17 cellular contexts compared by ENCODE assay signal in genomic region chr6:74073896-74074295, GRCh38.
DNase-seq lines count a peak whose midpoint lies in the region; ATAC-seq, FAIRE-seq and TF ChIP-seq lines count a peak whose summit lies in the region.
"Had no signal": no experiment of that assay in that cellular context is flagged by ENCODE, and none has a peak within 500 bp of the region (broad histone marks: within the 10 kb centered on the region; RNA-seq: fewer than 3 reads in every experiment).

No MANE protein-coding gene starts in this region.

- no peaks in the 10 kb centered on the region for H3K4me1 ChIP-seq in H1 (replicated peaks in 1 of 4; ENCODE audit: control insufficient read depth in 3 of 4, insufficient read depth in 4 of 4, low read length in 3 of 4)

- no peak overlapping the region for H4K8ac ChIP-seq in H1 (ENCODE audit: extremely low read depth, insufficient read depth, low read length)

- no peak overlapping the region for H3K14ac ChIP-seq in H1 (ENCODE audit: insufficient read length)

- H2BK120ac ChIP-seq in H1 (replicated peaks; ENCODE audit: low read depth, low read length), result no peak overlapping the region

- H2BK20ac ChIP-seq in H1 (ENCODE audit: low read length), result no peak overlapping the region

- H3K4me3 ChIP-seq in AG09309 (ENCODE audit: control insufficient read depth, low read depth, low read length) (no peak overlapping the region), H1 (ENCODE audit: extremely low read depth in 1 of 4, insufficient read depth in 2 of 4, low read depth in 3 of 4, low read length in 4 of 4) (no peak overlapping the region), MG63 (no peak overlapping the region)
- H3K4me3 ChIP-seq: esophagus muscularis mucosa had no signal

- H3K4me2 ChIP-seq in H1 (ENCODE audit: insufficient read depth in 1 of 2, low read depth in 2 of 2, low read length in 2 of 2), result no peak overlapping the region

- no peak overlapping the region for H2BK5ac ChIP-seq in H1 (ENCODE audit: low read depth, low read length)

- no peak overlapping the region for H3K4me3 Mint-ChIP-seq in nephron
- H3K4me3 Mint-ChIP-seq: activated naive CD8-positive, alpha-beta T cell treated with anti-CD3 and anti-CD28 coated beads, Interleukin-2, amount 50 U/mL, for 24 hours; CD8-positive, alpha-beta T cell; nephron progenitor cell had no signal

- H3K27me3 Mint-ChIP-seq in nephron (ENCODE audit: low read depth), result no peaks in the 10 kb centered on the region

- H2AK5ac ChIP-seq in H1 (ENCODE audit: low read depth, low read length), result no peak overlapping the region

- 0 out of 2 replicates have a peak overlapping the region, but pooled peaks have one; percentile 46 for H2AFZ ChIP-seq in H1 (ENCODE audit: low read length)

- POLR2A ChIA-PET in H1 (lab: Charles Lee; ENCODE audit: partially characterized antibody), result no interaction called here

- peak overlapping the region in 2 of 3 experiments; percentile 46 to 71 for H3K27ac Mint-ChIP-seq in nephron
- H3K27ac Mint-ChIP-seq: activated naive CD8-positive, alpha-beta T cell treated with anti-CD3 and anti-CD28 coated beads, Interleukin-2, amount 50 U/mL, for 24 hours; CD8-positive, alpha-beta T cell; nephron progenitor cell had no signal

- CTCF ChIA-PET in H1 (lab: Charles Lee; ENCODE audit: partially characterized antibody), result interaction anchor here (1.4 kb wide), 1 partner anchor 17 kb away, joined by 4 read pairs; no protein-coding TSS in a partner anchor

- H3K9me3 Mint-ChIP-seq in nephron, result peaks cover 5% of the 10 kb centered on the region
- H3K9me3 Mint-ChIP-seq: activated naive CD8-positive, alpha-beta T cell treated with anti-CD3 and anti-CD28 coated beads, Interleukin-2, amount 50 U/mL, for 24 hours; CD8-positive, alpha-beta T cell; nephron progenitor cell had no signal

- H3K23me2 ChIP-seq in H1 (ENCODE audit: low read depth, low read length), result no peaks in the 10 kb centered on the region

- TF ChIP-seq EP300 in H1 (IDR thresholded peaks at IDR 0.05; ENCODE audit: borderline replicate concordance in 1 of 2, low read depth in 2 of 2, low read length in 2 of 2), result no peak

- H3K79me1 ChIP-seq in H1 (ENCODE audit: low read depth, low read length), result no peaks in the 10 kb centered on the region

- TF ChIP-seq CTCF in AG09309 (IDR thresholded peaks at IDR 0.05; ENCODE audit: control insufficient read depth, insufficient read depth, low read depth, low read length, missing control alignments), result peak; percentile 7
- no peak for TF ChIP-seq CTCF in H1 (IDR thresholded peaks at IDR 0.05; ENCODE audit: control extremely low read depth in 1 of 3, insufficient read depth in 1 of 3, low read depth in 1 of 3, low read length in 3 of 3)
- TF ChIP-seq CTCF in nephron (IDR thresholded peaks at IDR 0.05; ENCODE audit: unreplicated experiment in 3 of 3), result no peak

- no peaks in the 10 kb centered on the region for H4K20me1 ChIP-seq in H1 (replicated peaks in 1 of 2; ENCODE audit: control insufficient read depth in 1 of 2, insufficient read depth in 2 of 2, low read length in 2 of 2)

- H3K36me3 ChIP-seq in H1 (ENCODE audit: control insufficient read depth in 2 of 4, insufficient read depth in 4 of 4, low read length in 3 of 4) (no peaks in the 10 kb centered on the region), MG63 (no peaks in the 10 kb centered on the region)
- H3K36me3 ChIP-seq: esophagus muscularis mucosa had no signal

- H2BK12ac ChIP-seq in H1 (ENCODE audit: low read depth, low read length), result no peak overlapping the region

- no peak for ATAC-seq in GM21576 (IDR thresholded peaks at IDR 0.05; ENCODE audit: unreplicated experiment)
- no peak for ATAC-seq in GM21360 (IDR thresholded peaks at IDR 0.05; ENCODE audit: unreplicated experiment)
- ATAC-seq: activated naive CD8-positive, alpha-beta T cell treated with anti-CD3 and anti-CD28 coated beads, Interleukin-2, amount 50 U/mL, for 24 hours; CD8-positive, alpha-beta T cell had no signal

- TF ChIP-seq RAD21 in H1 (IDR thresholded peaks at IDR 0.05 in 1 of 2, conservative IDR thresholded peaks at IDR 0.05 in 1 of 2; ENCODE audit: low read depth in 2 of 2, low read length in 2 of 2), result no peak

- no peaks in the 10 kb centered on the region for H3K36me3 Mint-ChIP-seq in nephron (ENCODE audit: low read depth)
- H3K36me3 Mint-ChIP-seq: CD8-positive, alpha-beta T cell had no signal

- no peaks in the 10 kb centered on the region for H3K27me3 ChIP-seq in H1 (replicated peaks in 1 of 4; ENCODE audit: control insufficient read depth in 3 of 4, extremely low read depth in 1 of 4, insufficient read depth in 3 of 4, low read length in 3 of 4)
- H3K27me3 ChIP-seq in MG63, result no peaks in the 10 kb centered on the region
- H3K27me3 ChIP-seq: esophagus muscularis mucosa had no signal

- H3K79me2 ChIP-seq in H1 (ENCODE audit: control insufficient read depth in 1 of 2, insufficient read depth in 2 of 2, low read length in 2 of 2), result no peaks in the 10 kb centered on the region

- 83% methylated on average over 4 of the region's 4 CpGs; no CpG with 5 or more reads in 1 of the 2 experiments for WGBS in H1 (ENCODE audit: extremely low coverage in 1 of 2, insufficient coverage in 1 of 2, insufficient read length in 1 of 2, insufficient replicate concordance in 2 of 2, low coverage in 1 of 2, low lambda C conversion rate in 2 of 2, missing lambda C conversion rate in 1 of 2), 2 experiments

- DNase-seq in AG09309 (ENCODE audit: low read depth), result peak; percentile 60
- peak; percentile 50 for DNase-seq in HCEC 1CT
- no peak for DNase-seq in H1 (ENCODE audit: low read depth in 1 of 2, low spot score in 2 of 2)
- DNase-seq in MG63, result no peak
- no peak for DNase-seq in SKM-1 treated with dmso at 0.1 percent for 144 hours (lab: John Stamatoyannopoulos, UW; ENCODE audit: unreplicated experiment)
- DNase-seq: activated CD4-positive, alpha-beta T cell treated with anti-CD3 and anti-CD28 coated beads for 4 hours; activated naive CD8-positive, alpha-beta T cell treated with anti-CD3 and anti-CD28 coated beads, Interleukin-2, amount 50 U/mL, for 24 hours; CD8-positive, alpha-beta T cell; DMS79; effector CD4-positive, alpha-beta T cell; NCI-H1417 treated with DMSO at 0.1 percent for 48 hours; NCI-H526 treated with DMSO at 0.1 percent for 48 hours; nephron progenitor cell had no signal

- no peak overlapping the region for H3K9ac ChIP-seq in H1 (replicated peaks in 1 of 4; ENCODE audit: extremely low read depth in 1 of 4, low read depth in 3 of 4, low read length in 3 of 4)

- no peak overlapping the region for H4K91ac ChIP-seq in H1 (replicated peaks; ENCODE audit: insufficient read length, low read length)

- no peak overlapping the region for H3K4ac ChIP-seq in H1 (replicated peaks; ENCODE audit: insufficient read length, low read depth, low read length)

- no peak overlapping the region for H3K23ac ChIP-seq in H1 (ENCODE audit: insufficient read length)

- TF ChIP-seq POLR2A in H1 (IDR thresholded peaks at IDR 0.05; ENCODE audit: control extremely low read depth in 1 of 2, low read depth in 2 of 2, low read length in 2 of 2), result no peak

- H3K9me3 ChIP-seq in H1 (ENCODE audit: insufficient read depth in 2 of 2, low read depth in 1 of 2, low read length in 1 of 2) (no peaks in the 10 kb centered on the region), MG63 (no peaks in the 10 kb centered on the region)
- H3K9me3 ChIP-seq: esophagus muscularis mucosa had no signal

- no peak for FAIRE-seq in H1 (lab: Jason Lieb, UNC)

- peaks cover 26% of the 10 kb centered on the region for H3K4me1 Mint-ChIP-seq in nephron
- H3K4me1 Mint-ChIP-seq: activated naive CD8-positive, alpha-beta T cell treated with anti-CD3 and anti-CD28 coated beads, Interleukin-2, amount 50 U/mL, for 24 hours; nephron progenitor cell had no signal

- H3K56ac ChIP-seq in H1 (replicated peaks; ENCODE audit: insufficient read length, low read depth, low read length), result no peak overlapping the region

- H4K5ac ChIP-seq in H1 (ENCODE audit: insufficient read length, low read depth, low read length), result no peak overlapping the region

- no peak overlapping the region for H3K18ac ChIP-seq in H1 (ENCODE audit: extremely low read depth, low read length)

- H2BK15ac ChIP-seq in H1 (ENCODE audit: low read length), result no peak overlapping the region

- no peak overlapping the region for H3K27ac ChIP-seq in H1 (ENCODE audit: low read depth, low read length)
- H3K27ac ChIP-seq: esophagus muscularis mucosa had no signal

TF ChIP-seq in H1, 55 proteins besides CTCF, POLR2A, EP300 and RAD21:
- no peak for TF ChIP-seq POU5F1 (IDR thresholded peaks at IDR 0.05; ENCODE audit: low read depth, low read length)
- TF ChIP-seq SRF (IDR thresholded peaks at IDR 0.05; ENCODE audit: low read depth, low read length), result no peak
- no peak for TF ChIP-seq SP2 (IDR thresholded peaks at IDR 0.05; ENCODE audit: low read length)
- TF ChIP-seq CTBP2 (IDR thresholded peaks at IDR 0.05; ENCODE audit: borderline replicate concordance, insufficient read depth, insufficient read length, low read length), result no peak
- no peak for TF ChIP-seq RXRA (IDR thresholded peaks at IDR 0.05; ENCODE audit: insufficient read depth, low read depth, low read length)
- no peak for TF ChIP-seq SUZ12 (IDR thresholded peaks at IDR 0.05; ENCODE audit: low read length)
- TF ChIP-seq BCL11A (IDR thresholded peaks at IDR 0.05; ENCODE audit: low read depth in 2 of 2, low read length in 2 of 2), result no peak
- TF ChIP-seq CHD1 (IDR thresholded peaks at IDR 0.05; ENCODE audit: low read depth, low read length), result no peak
- TF ChIP-seq USF2 (IDR thresholded peaks at IDR 0.05; ENCODE audit: low read length), result no peak
- TF ChIP-seq FOSL1 (IDR thresholded peaks at IDR 0.05; ENCODE audit: insufficient read depth, low read depth, low read length), result no peak
- no peak for TF ChIP-seq ZNF274 (IDR thresholded peaks at IDR 0.05; ENCODE audit: borderline replicate concordance, extremely low read depth, low read length)
- no peak for TF ChIP-seq NANOG (IDR thresholded peaks at IDR 0.05; ENCODE audit: insufficient read depth, low read depth, low read length, poor library complexity, severe bottlenecking)
- TF ChIP-seq GABPA (IDR thresholded peaks at IDR 0.05; ENCODE audit: borderline replicate concordance, insufficient read depth, low read length), result no peak
- TF ChIP-seq RNF2 (IDR thresholded peaks at IDR 0.05; ENCODE audit: borderline replicate concordance, low read depth, low read length, missing control alignments, poor library complexity, severe bottlenecking), result no peak
- TF ChIP-seq MAFK (IDR thresholded peaks at IDR 0.05; ENCODE audit: low read depth, low read length), result no peak
- TF ChIP-seq CHD2 (IDR thresholded peaks at IDR 0.05; ENCODE audit: low read length), result no peak
TF ChIP-seq in H1: peak in this region for 0.

Comparison
In these comparisons a context has a peak if more than half of its experiments do, and no peak if none do; other contexts are left out.
1. DNase-seq: peak in AG09309 (single experiment) and HCEC 1CT (single experiment); none in H1 (0 of 2), MG63 (single experiment) and SKM-1 treated with dmso at 0.1 percent for 144 hours (single experiment).